Comparison of ENCODE assay signal across 11 cellular contexts in the genomic region with DNA sequence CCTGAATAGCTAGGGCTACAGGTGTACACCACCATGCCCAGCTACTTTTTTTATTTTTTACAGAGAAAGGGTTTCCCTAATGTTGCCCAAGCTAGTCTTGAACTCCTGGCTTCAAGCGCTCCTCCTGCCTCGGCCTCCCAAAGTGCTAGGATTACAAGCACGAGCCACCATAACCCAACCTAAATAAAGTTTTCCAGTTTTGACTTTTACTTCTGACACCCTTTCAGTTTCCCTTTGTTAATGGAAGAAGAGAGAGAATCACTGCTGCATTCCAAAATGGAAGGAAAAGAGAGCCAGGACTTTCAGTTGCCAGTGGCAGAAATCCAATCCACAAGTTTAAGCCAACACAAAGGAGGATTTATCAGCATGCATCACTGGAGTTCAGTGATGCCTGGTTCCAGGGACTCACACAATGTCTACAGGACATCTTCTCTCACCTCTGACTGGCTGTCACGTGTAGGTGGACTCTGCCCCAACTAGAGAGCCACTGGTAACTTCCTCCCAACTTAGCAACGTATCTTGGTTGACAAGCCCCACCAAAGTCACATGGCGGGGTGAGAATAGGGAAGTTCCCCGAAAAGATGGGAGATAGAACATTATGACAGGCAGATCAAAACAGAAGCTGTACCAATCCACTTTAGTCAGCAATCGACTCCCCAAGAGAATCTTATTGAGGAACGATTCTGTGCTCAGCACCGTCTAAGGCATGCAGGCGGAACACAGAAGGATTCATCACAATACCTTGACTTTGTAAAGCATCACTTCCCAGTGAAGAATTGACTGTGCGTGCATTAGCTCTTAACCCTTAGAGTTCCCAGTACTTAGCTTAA. TPM values are rescaled to one million over a fixed set of nuclear protein-coding genes. Genes with fewer than 3 reads are reported as not detected.
DNase-seq lines count a peak whose midpoint lies in the region; ATAC-seq and TF ChIP-seq lines count a peak whose summit lies in the region.
"Had no signal": no experiment of that assay in that cellular context is flagged by ENCODE, and none has a peak within 500 bp of the region (broad histone marks: within the 10 kb centered on the region; RNA-seq: fewer than 3 reads in every experiment).

No MANE protein-coding gene starts in this region.

- H3K4me3 ChIP-seq in NB4 (ENCODE audit: low read depth, low read length) = no peak overlapping the region

- no peaks in the 10 kb centered on the region for H3K27me3 ChIP-seq in foreskin keratinocyte

- peak overlapping the region; percentile 2 for H3K27ac Mint-ChIP-seq in stimulated activated memory B cell treated with anti-CD40 and anti-IgM and Interleukin-4, amounts not matched to agents 10 μg/mL and 1 μg/mL and 100 μg/mL, for 72 hours

- H3K4me1 ChIP-seq in foreskin keratinocyte = no peaks in the 10 kb centered on the region
- H3K4me1 ChIP-seq: parathyroid adenoma had no signal

- H3K36me3 Mint-ChIP-seq in stimulated activated memory B cell treated with anti-CD40 and anti-IgM and Interleukin-4, amounts not matched to agents 10 μg/mL and 1 μg/mL and 100 μg/mL, for 72 hours = no peaks in the 10 kb centered on the region
- H3K36me3 Mint-ChIP-seq: brain had no signal

- H3K4me3 Mint-ChIP-seq in stimulated activated memory B cell treated with anti-CD40 and anti-IgM and Interleukin-4, amounts not matched to agents 10 μg/mL and 1 μg/mL and 100 μg/mL, for 72 hours = no peak overlapping the region
- H3K4me3 Mint-ChIP-seq: brain had no signal

- H3K4me1 Mint-ChIP-seq in stimulated activated memory B cell treated with anti-CD40 and anti-IgM and Interleukin-4, amounts not matched to agents 10 μg/mL and 1 μg/mL and 100 μg/mL, for 72 hours = peaks cover 35% of the 10 kb centered on the region

- ATAC-seq in GM18909 (IDR thresholded peaks at IDR 0.05; ENCODE audit: poor library complexity, unreplicated experiment) (peak; percentile 44), GM21723 (IDR thresholded peaks at IDR 0.05; ENCODE audit: unreplicated experiment) (no peak), GM21737 (IDR thresholded peaks at IDR 0.05; ENCODE audit: unreplicated experiment) (no peak), foreskin keratinocyte (no peak)
- ATAC-seq in stimulated activated memory B cell treated with anti-CD40 and anti-IgM and Interleukin-4, amounts not matched to agents 10 μg/mL and 1 μg/mL and 100 μg/mL, for 72 hours = peak; percentile 24

- H3K27ac ChIP-seq in foreskin keratinocyte = no peak overlapping the region
- H3K27ac ChIP-seq: parathyroid adenoma had no signal

- TF ChIP-seq POLR2A in NB4 (IDR thresholded peaks at IDR 0.05; ENCODE audit: extremely low read depth, insufficient read length) = no peak

- DNase-seq in NB4 (ENCODE audit: low read depth) (peak; percentile 93), cardiac septum (ENCODE audit: low spot score) (peak; percentile 85), foreskin keratinocyte (no peak), HT-29 (ENCODE audit: low spot score) (no peak)
- DNase-seq: NK-92 treated with Interleukin-12 subunit alpha and Interleukin-12 subunit beta, amount 100 ng/mL, for 24 hours had no signal

- H3K27me3 Mint-ChIP-seq in stimulated activated memory B cell treated with anti-CD40 and anti-IgM and Interleukin-4, amounts not matched to agents 10 μg/mL and 1 μg/mL and 100 μg/mL, for 72 hours = no peaks in the 10 kb centered on the region
- H3K27me3 Mint-ChIP-seq: brain had no signal

- TF ChIP-seq CTCF in NB4 (IDR thresholded peaks at IDR 0.05; ENCODE audit: low read depth, low read length) (no peak), foreskin keratinocyte (conservative IDR thresholded peaks at IDR 0.05) (no peak)

- H3K9me3 Mint-ChIP-seq in stimulated activated memory B cell treated with anti-CD40 and anti-IgM and Interleukin-4, amounts not matched to agents 10 μg/mL and 1 μg/mL and 100 μg/mL, for 72 hours = peaks cover 3% of the 10 kb centered on the region
- H3K9me3 Mint-ChIP-seq: brain had no signal

- intact Hi-C loops in cardiac septum (cut with DNase I) = no loop called here

RNA-seq across cellular contexts. Expression of a gene that starts 46.5 kb away (rescaled TPM):
- 75.9 TPM for total RNA-seq in cardiac septum
- 0.04 and 0.10 TPM in 2 replicates for total RNA-seq in foreskin keratinocyte
- 0.07 and 0.11 TPM in 2 replicates for polyA plus RNA-seq in foreskin keratinocyte
- total RNA-seq in HT-29 (2014; rRNA removed; shearing (Covaris generic)) = 0.13 and 2.1 TPM in 2 replicates

Comparison
In these comparisons a context has a peak if more than half of its experiments do, and no peak if none do; other contexts are left out.
1. ATAC-seq: peak in GM18909 (single experiment) and stimulated activated memory B cell treated with anti-CD40 and anti-IgM and Interleukin-4, amounts not matched to agents 10 μg/mL and 1 μg/mL and 100 μg/mL, for 72 hours (single experiment); none in GM21723 (single experiment), GM21737 (single experiment) and foreskin keratinocyte (single experiment).
2. DNase-seq: peak in NB4 (single experiment) and cardiac septum (single experiment); none in foreskin keratinocyte (0 of 2) and HT-29 (single experiment).
3. RNA of a gene that starts 46.5 kb away (total RNA-seq): 75.9 TPM in cardiac septum (single experiment); 0.13 to 2.1 TPM in HT-29 and 0.04 to 0.10 TPM in foreskin keratinocyte; every median in the first group is over 10 times any median in the second.